8 cellular contexts compared by ENCODE assay signal in genomic region chr2:151261240-151261976, GRCh38. TPM values are rescaled to one million over a fixed set of nuclear protein-coding genes. Genes with fewer than 3 reads are reported as not detected.
A peak's percentile ranks its signal among the peaks of the same experiment; 100 is the strongest.
DNase-seq lines count a peak whose midpoint lies in the region; TF ChIP-seq lines count a peak whose summit lies in the region.

RBM43 (minus strand) TSS chr2:151261863; CDS start chr2:151261727, 136 bp downstream.

- H3K4me3 ChIP-seq in SJCRH30, result peak within 1 kb of the TSS; percentile 67
- peak within 1 kb of the TSS; percentile 84 for H3K4me3 ChIP-seq in suprapubic skin

- H3K27ac ChIP-seq in SJCRH30 (peak within 1 kb of the TSS; percentile 80), suprapubic skin (peak within 1 kb of the TSS; percentile 93)

- H3K9ac ChIP-seq in ES-I3 (ENCODE audit: low read depth, low read length), result peak within 1 kb of the TSS; percentile 78

- H3K27me3 Mint-ChIP-seq in activated naive CD4-positive, alpha-beta T cell treated with anti-CD3 and anti-CD28 coated beads, Interleukin-2, amount 10 ng/mL, durations not matched to agents 7 days and 5 days, result no peaks in the 10 kb centered on the region

- no peaks in the 10 kb centered on the region for H3K9me3 Mint-ChIP-seq in activated naive CD4-positive, alpha-beta T cell treated with anti-CD3 and anti-CD28 coated beads, Interleukin-2, amount 10 ng/mL, durations not matched to agents 7 days and 5 days

- CTCF ChIA-PET in activated naive CD4-positive, alpha-beta T cell treated with anti-CD3 and anti-CD28 coated beads, Interleukin-2, amount 10 ng/mL, durations not matched to agents 7 days and 5 days (lab: Charles Lee), result interaction anchor here (0.8 to 1.1 kb wide), 3 partner anchors 28 to 176 kb away, joined by 3 to 4 read pairs (median 4); partner anchors contain the start of gene NMI

- H3K4me3 Mint-ChIP-seq in activated naive CD4-positive, alpha-beta T cell treated with anti-CD3 and anti-CD28 coated beads, Interleukin-2, amount 10 ng/mL, durations not matched to agents 7 days and 5 days, result peak within 1 kb of the TSS; percentile 92

- TF ChIP-seq CTCF in suprapubic skin (IDR thresholded peaks at IDR 0.05), result no peak

- peak in 1 of 2 donors; percentile 31 for TF ChIP-seq POLR2A in suprapubic skin (IDR thresholded peaks at IDR 0.05)

- H3K27me3 ChIP-seq in SJCRH30 (no peaks in the 10 kb centered on the region), suprapubic skin (no peaks in the 10 kb centered on the region)

- peak; percentile 87 for DNase-seq in H4 (ENCODE audit: low spot score)
- DNase-seq in LoVo (ENCODE audit: low spot score), result peak; percentile 73
- peak; percentile 72 to 75 for DNase-seq in SJCRH30
- peak; percentile 94 for DNase-seq in activated naive CD4-positive, alpha-beta T cell treated with anti-CD3 and anti-CD28 coated beads, Interleukin-2, amount 10 ng/mL, durations not matched to agents 7 days and 5 days
- DNase-seq in globus pallidus (ENCODE audit: low spot score), result peak; percentile 78
- DNase-seq in nucleus accumbens (lab: John Stamatoyannopoulos, UW), result peak; percentile 8 to 83 (median 64)
- peak; percentile 93 to 96 for DNase-seq in suprapubic skin (ENCODE audit: low spot score in 2 of 2)

- H3K27ac Mint-ChIP-seq in activated naive CD4-positive, alpha-beta T cell treated with anti-CD3 and anti-CD28 coated beads, Interleukin-2, amount 10 ng/mL, durations not matched to agents 7 days and 5 days, result peak within 1 kb of the TSS; percentile 99

- peaks cover 30% of the 10 kb centered on the region for H3K4me1 Mint-ChIP-seq in activated naive CD4-positive, alpha-beta T cell treated with anti-CD3 and anti-CD28 coated beads, Interleukin-2, amount 10 ng/mL, durations not matched to agents 7 days and 5 days

- WGBS in suprapubic skin, result under 1% methylated on average over 32 of the region's 61 CpGs

- TF ChIP-seq EP300 in suprapubic skin (IDR thresholded peaks at IDR 0.05), result no peak

- peaks cover 3% of the 10 kb centered on the region for H3K36me3 Mint-ChIP-seq in activated naive CD4-positive, alpha-beta T cell treated with anti-CD3 and anti-CD28 coated beads, Interleukin-2, amount 10 ng/mL, durations not matched to agents 7 days and 5 days

- H3K4me1 ChIP-seq in ES-I3 (ENCODE audit: insufficient read depth, low read length) (no peaks in the 10 kb centered on the region), SJCRH30 (peaks cover 10% of the 10 kb centered on the region), suprapubic skin (peaks cover 27% of the 10 kb centered on the region)

- H3K9me3 ChIP-seq in ES-I3 (ENCODE audit: control insufficient read depth, insufficient read depth, low read length) (no peaks in the 10 kb centered on the region), SJCRH30 (replicated peaks) (no peaks in the 10 kb centered on the region), suprapubic skin (no peaks in the 10 kb centered on the region)

- no peaks in the 10 kb centered on the region for H3K36me3 ChIP-seq in ES-I3 (ENCODE audit: insufficient read depth, low read length)
- no peaks in the 10 kb centered on the region for H3K36me3 ChIP-seq in SJCRH30
- H3K36me3 ChIP-seq in suprapubic skin, result no peaks in the 10 kb centered on the region

RNA-seq across cellular contexts. Expression of gene RBM43, which starts in this region (rescaled TPM):
- total RNA-seq in H4 (2014; rRNA removed; shearing (Covaris generic)), result 0.37 and 2.0 TPM in 2 replicates
- total RNA-seq in SJCRH30 (2014; rRNA removed; shearing (Covaris generic)), result 1.2 and 1.3 TPM in 2 replicates
- 1 to 10 TPM; 1.9 to 5.1 (median 4.3) TPM for total RNA-seq in suprapubic skin

Comparison
In these comparisons a context has a peak if more than half of its experiments do, and no peak if none do; other contexts are left out.
1. Peak in every context shown above with its lines: DNase-seq, H3K4me3 ChIP-seq and H3K27ac ChIP-seq.